8 cellular contexts compared by ENCODE assay signal in the genomic region with DNA sequence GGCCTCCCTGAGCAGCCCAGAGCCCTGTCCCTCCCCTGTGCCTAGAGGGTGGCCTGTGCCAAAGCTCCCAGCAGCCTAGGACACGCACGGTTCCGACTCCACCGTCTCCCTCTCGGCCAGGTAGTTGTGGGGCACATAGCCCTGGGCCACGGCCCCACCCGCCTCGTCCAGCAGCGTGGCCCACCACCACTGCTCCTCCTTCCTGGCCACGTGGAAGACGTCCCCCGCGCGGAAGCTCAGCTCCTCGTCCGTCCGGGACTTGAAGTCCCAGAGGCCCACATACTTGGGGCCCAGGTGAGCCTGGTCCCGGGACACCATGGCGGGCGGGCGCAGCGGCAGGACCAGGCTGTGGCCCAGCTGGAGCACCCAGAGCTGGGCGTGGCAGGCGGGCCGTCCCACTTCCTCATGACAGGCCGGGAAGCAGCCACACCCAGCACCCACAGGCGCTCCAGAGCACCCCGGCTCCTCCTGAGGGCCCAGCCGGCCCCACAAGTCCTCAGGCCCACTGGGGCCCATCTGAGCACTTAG. TPM values are rescaled to one million over a fixed set of nuclear protein-coding genes. Genes with fewer than 3 reads are reported as not detected.
DNase-seq lines count a peak whose midpoint lies in the region; ATAC-seq and TF ChIP-seq lines count a peak whose summit lies in the region.

A gene (minus strand): TSS at position 380 of the 528 bp plus-strand sequence. CDS start 62 bp downstream, at position 318.

- in situ Hi-C loops in astrocyte of the spinal cord (cut with HindIII; ENCODE audit: low sequenced_read_pairs), result no loop called here

- ATAC-seq in lung (ENCODE audit: insufficient read depth, low FRiP score) (peak; percentile 52), aorta (ENCODE audit: low FRiP score) (peak; percentile 13), HG03521 (IDR thresholded peaks at IDR 0.05; ENCODE audit: unreplicated experiment) (no peak)

- no peaks in the 10 kb centered on the region for H4K20me1 ChIP-seq in KMS-11 (ENCODE audit: insufficient read depth)

- intact Hi-C loops in aorta (cut with DNase I), result loop anchor here (2.0 to 10.0 kb wide), 4 partner anchors 118 to 438 kb away; a partner anchor contains a TSS

- H2AFZ ChIP-seq in KMS-11 (ENCODE audit: low read depth), result peak within 1 kb of the TSS; percentile 93

- no peak within 1 kb of the TSS; the same call in 1 of the 2 replicates for H3K9ac ChIP-seq in KMS-11

- TF ChIP-seq CTCF in KMS-11 (conservative IDR thresholded peaks at IDR 0.05; ENCODE audit: low read depth, low read length) (no peak), astrocyte of the spinal cord (IDR thresholded peaks at IDR 0.05; ENCODE audit: low read depth, low read length) (no peak), lung (IDR thresholded peaks at IDR 0.05; ENCODE audit: control extremely low read depth, extremely low read depth) (no peak)

- H3K27me3 ChIP-seq in KMS-11 (ENCODE audit: insufficient read depth, low read depth), result peaks cover 55% of the 10 kb centered on the region
- H3K27me3 ChIP-seq in lung (ENCODE audit: control insufficient read depth, insufficient read depth), result no peaks in the 10 kb centered on the region
- no peaks in the 10 kb centered on the region for H3K27me3 ChIP-seq in aorta (ENCODE audit: control insufficient read depth in 1 of 2, insufficient read depth in 2 of 2, low read length in 1 of 2)

- H3K4me1 ChIP-seq in KMS-11 (ENCODE audit: low read depth, poor library complexity, severe bottlenecking) (peaks cover 10% of the 10 kb centered on the region), lung (ENCODE audit: control insufficient read depth in 2 of 2, insufficient read depth in 2 of 2, low read length in 2 of 2) (peaks cover 0 to 9% of the 10 kb centered on the region in 2 donors), aorta (ENCODE audit: control insufficient read depth in 1 of 2, insufficient read depth in 2 of 2, low read length in 2 of 2) (no peaks in the 10 kb centered on the region)

- no peaks in the 10 kb centered on the region for H3K9me3 ChIP-seq in lung (ENCODE audit: control insufficient read depth in 2 of 2, insufficient read depth in 1 of 2, low read length in 1 of 2)
- H3K9me3 ChIP-seq in aorta (ENCODE audit: control insufficient read depth, low read length), result no peaks in the 10 kb centered on the region

- H3K36me3 ChIP-seq in KMS-11 (ENCODE audit: insufficient read depth), result no peaks in the 10 kb centered on the region
- no peaks in the 10 kb centered on the region for H3K36me3 ChIP-seq in lung (ENCODE audit: control insufficient read depth in 2 of 2, insufficient read depth in 2 of 2, low read length in 2 of 2)
- no peaks in the 10 kb centered on the region for H3K36me3 ChIP-seq in aorta (ENCODE audit: control insufficient read depth in 1 of 2, insufficient read depth in 2 of 2, low read length in 1 of 2)

- DNase-seq in stimulated activated CD4-positive, alpha-beta T cell treated with anti-CD3 and anti-CD28 coated beads, Interleukin-2, amount 100 ng/mL, for 48 hours, result peak; percentile 32 to 35
- DNase-seq in stimulated activated CD4-positive, alpha-beta T cell treated with anti-CD3 and anti-CD28 coated beads, Interleukin-12 subunit alpha, Interleukin-12 subunit beta, amount 100 ng/mL, for 4 hours, result no peak
- DNase-seq in astrocyte of the spinal cord (ENCODE audit: low read depth, low spot score) (no peak), lung (ENCODE audit: low spot score) (peak; percentile 75), aorta (peak in 1 of 2 donors; percentile 79), putamen (ENCODE audit: low spot score) (no peak)

- no peaks in the 10 kb centered on the region for H3K79me2 ChIP-seq in KMS-11 (ENCODE audit: insufficient read depth, low read depth)

- no peak within 1 kb of the TSS for H3K4me3 ChIP-seq in KMS-11 (IDR thresholded peaks at IDR 0.05; ENCODE audit: insufficient read depth, low read depth, low read length)
- peak within 1 kb of the TSS; percentile 21 for H3K4me3 ChIP-seq in astrocyte of the spinal cord (ENCODE audit: low read depth, low read length)
- no peak within 1 kb of the TSS for H3K4me3 ChIP-seq in lung
- no peak within 1 kb of the TSS for H3K4me3 ChIP-seq in aorta (ENCODE audit: low read length in 2 of 2)

- WGBS in lung, 2 donors, result 60 to 68% methylated on average over 25 to 29 of the region's 29 CpGs
- 82 to 84% methylated on average over 26 to 29 of the region's 29 CpGs for WGBS in aorta, 2 donors

- H3K27ac ChIP-seq in KMS-11 (no peak within 1 kb of the TSS), lung (ENCODE audit: low read depth in 1 of 2, low read length in 1 of 2) (peak within 1 kb of the TSS in 1 of 2 donors; percentile 87), aorta (ENCODE audit: low read depth in 1 of 2, low read length in 2 of 2) (no peak within 1 kb of the TSS)

- peak within 1 kb of the TSS; percentile 62 for H3K4me2 ChIP-seq in KMS-11

RNA-seq across cellular contexts. Expression of the gene that starts here (rescaled TPM):
- total RNA-seq in lung (1 to 10 TPM in 1 of 2 donors, under 1 TPM in 1; 0.34 to 5.1 TPM), aorta (under 1 TPM; 0.19 to 0.30 TPM)
- polyA plus RNA-seq in lung (1 to 10 TPM; 3.1 to 4.3 TPM), aorta (1 to 10 TPM in 1 of 2 donors, under 1 TPM in 1; 0.10 to 4.6 TPM)

Comparison
In these comparisons a context has a peak if more than half of its experiments do, and no peak if none do; other contexts are left out.
1. DNase-seq: peak in stimulated activated CD4-positive, alpha-beta T cell treated with anti-CD3 and anti-CD28 coated beads, Interleukin-2, amount 100 ng/mL, for 48 hours (2 of 2) and lung (single experiment); none in stimulated activated CD4-positive, alpha-beta T cell treated with anti-CD3 and anti-CD28 coated beads, Interleukin-12 subunit alpha, Interleukin-12 subunit beta, amount 100 ng/mL, for 4 hours (single experiment), astrocyte of the spinal cord (single experiment) and putamen (single experiment).